8 cellular contexts compared by ENCODE assay signal in genomic region chr9:27365977-27366376, GRCh38.
DNase-seq lines count a peak whose midpoint lies in the region; ATAC-seq and TF ChIP-seq lines count a peak whose summit lies in the region.

No MANE protein-coding gene starts in this region.

- H3K27me3 ChIP-seq in mesenchymal stem cell (ENCODE audit: control insufficient read depth in 1 of 2, insufficient read depth in 1 of 2, low read length in 2 of 2) (peaks cover 51 to 58% of the 10 kb centered on the region in 2 experiments), left ventricle myocardium inferior (ENCODE audit: low read depth) (no peaks in the 10 kb centered on the region)

- no peak overlapping the region for H2BK15ac ChIP-seq in mesenchymal stem cell (ENCODE audit: low read depth, poor library complexity, severe bottlenecking)

- no peak overlapping the region for H2AFZ ChIP-seq in mesenchymal stem cell (ENCODE audit: low read depth, low read length)

- intact Hi-C loops in left ventricle myocardium inferior (cut with micrococcal nuclease), result no loop called here

- no peak overlapping the region for H3K14ac ChIP-seq in mesenchymal stem cell (ENCODE audit: low read length in 2 of 2)

- H3K4ac ChIP-seq in mesenchymal stem cell (ENCODE audit: low read depth in 1 of 2, low read length in 2 of 2), result no peak overlapping the region

- H2BK120ac ChIP-seq in mesenchymal stem cell (ENCODE audit: low read depth, low read length), result no peak overlapping the region

- no peak overlapping the region for H2BK12ac ChIP-seq in mesenchymal stem cell (ENCODE audit: low read length in 2 of 2)

- H3K4me3 ChIP-seq in SK-N-MC (no peak overlapping the region; the same call in 1 of the 2 replicates), mesenchymal stem cell (ENCODE audit: insufficient read depth in 1 of 2, low read depth in 1 of 2, low read length in 2 of 2) (no peak overlapping the region), left ventricle myocardium inferior (no peak overlapping the region)

- no peaks in the 10 kb centered on the region for H3K36me3 ChIP-seq in SK-N-MC (ENCODE audit: insufficient read depth, low read length)
- no peaks in the 10 kb centered on the region for H3K36me3 ChIP-seq in mesenchymal stem cell (ENCODE audit: control insufficient read depth in 1 of 2, insufficient read depth in 2 of 2, low read depth in 1 of 2, low read length in 2 of 2)
- H3K36me3 ChIP-seq in left ventricle myocardium inferior, result no peaks in the 10 kb centered on the region

- peak; percentile 85 for DNase-seq in SK-N-MC (ENCODE audit: low read depth, low spot score)
- no peak for DNase-seq in mesenchymal stem cell
- DNase-seq in OCI-M1 (lab: John Stamatoyannopoulos, UW), result no peak
- DNase-seq in left ventricle myocardium inferior, result no peak
- no peak for DNase-seq in OCI-M2 (lab: John Stamatoyannopoulos, UW; ENCODE audit: unreplicated experiment)
- DNase-seq in NCI-H1694 treated with DMSO at 0.1 percent for 48 hours (lab: John Stamatoyannopoulos, UW), result no peak

- H2BK5ac ChIP-seq in mesenchymal stem cell (ENCODE audit: low read depth, low read length, poor library complexity, severe bottlenecking), result no peak overlapping the region

- WGBS in mesenchymal stem cell, result 75% methylated on average over 3 of the region's 3 CpGs

- H3K4me1 ChIP-seq in mesenchymal stem cell (ENCODE audit: control insufficient read depth, insufficient read depth, low read depth, low read length), result peaks cover 13% of the 10 kb centered on the region
- peaks cover 12% of the 10 kb centered on the region for H3K4me1 ChIP-seq in left ventricle myocardium inferior

- H3K9ac ChIP-seq in SK-N-MC (ENCODE audit: insufficient read length) (no peak overlapping the region), mesenchymal stem cell (ENCODE audit: low read length) (no peak overlapping the region)

- TF ChIP-seq CTCF in left ventricle myocardium inferior (IDR thresholded peaks at IDR 0.05; ENCODE audit: borderline replicate concordance), result no peak

- no peak overlapping the region for H3K18ac ChIP-seq in mesenchymal stem cell (ENCODE audit: low read depth in 1 of 2, low read length in 2 of 2)

- no peaks in the 10 kb centered on the region for H3K9me3 ChIP-seq in SK-N-MC (ENCODE audit: low read depth, low read length)
- H3K9me3 ChIP-seq in mesenchymal stem cell (ENCODE audit: control insufficient read depth, low read length), result no peaks in the 10 kb centered on the region
- H3K9me3 ChIP-seq in left ventricle myocardium inferior (replicated peaks), result no peaks in the 10 kb centered on the region

- no peaks in the 10 kb centered on the region for H3K79me1 ChIP-seq in mesenchymal stem cell (replicated peaks; ENCODE audit: low read length, poor library complexity, severe bottlenecking)

- no peak overlapping the region for H3K27ac ChIP-seq in SK-N-MC
- peak overlapping the region; percentile 44 for H3K27ac ChIP-seq in mesenchymal stem cell (ENCODE audit: low read length, poor library complexity, severe bottlenecking)
- H3K27ac ChIP-seq in left ventricle myocardium inferior (replicated peaks), result no peak overlapping the region

- H4K91ac ChIP-seq in mesenchymal stem cell (ENCODE audit: low read length), result no peak overlapping the region

- no peak overlapping the region for H4K8ac ChIP-seq in mesenchymal stem cell (ENCODE audit: low read length)

- H3K23ac ChIP-seq in mesenchymal stem cell (ENCODE audit: low read length in 2 of 2), result no peak overlapping the region

- H2AK5ac ChIP-seq in mesenchymal stem cell (ENCODE audit: low read length, severe bottlenecking), result no peak overlapping the region

- H3K4me2 ChIP-seq in mesenchymal stem cell (ENCODE audit: low read length, poor library complexity, severe bottlenecking), result no peak overlapping the region

- ATAC-seq in GM18867 (IDR thresholded peaks at IDR 0.05; ENCODE audit: unreplicated experiment) (peak; percentile 91), HG02588 (IDR thresholded peaks at IDR 0.05; ENCODE audit: unreplicated experiment) (peak; percentile 80)
